2 cellular contexts compared by ENCODE assay signal in the genomic region with DNA sequence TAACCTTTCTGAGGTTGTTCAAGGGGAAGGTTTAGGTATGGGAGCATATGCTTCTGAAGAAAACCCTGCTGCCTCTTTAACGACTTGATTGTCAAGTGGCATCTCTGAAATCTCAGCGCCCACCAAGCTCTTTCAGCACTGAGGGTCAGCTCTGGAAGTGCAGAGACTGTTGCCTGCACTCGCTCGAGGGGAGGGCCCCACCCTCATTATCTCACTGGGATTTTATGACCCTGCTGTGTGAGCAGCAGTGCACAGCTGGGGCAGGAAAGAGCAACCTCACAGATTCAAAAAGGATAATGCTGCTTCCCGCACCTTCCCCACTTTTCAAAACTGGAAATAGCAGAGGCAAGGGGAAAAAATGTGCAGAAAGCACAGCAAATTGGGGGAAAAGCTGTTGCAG.
TF ChIP-seq lines count a peak whose summit lies in the region.

No MANE protein-coding gene starts in this region.

TF ChIP-seq in HEK293T, 16 proteins besides CTCF, POLR2A, EP300 and RAD21 (continued from another document):
- TF ChIP-seq L3MBTL2 (conservative IDR thresholded peaks at IDR 0.05): no peak
- TF ChIP-seq LEF1 (IDR thresholded peaks at IDR 0.05; ENCODE audit: borderline replicate concordance): no peak
- TF ChIP-seq, protein P1, sequence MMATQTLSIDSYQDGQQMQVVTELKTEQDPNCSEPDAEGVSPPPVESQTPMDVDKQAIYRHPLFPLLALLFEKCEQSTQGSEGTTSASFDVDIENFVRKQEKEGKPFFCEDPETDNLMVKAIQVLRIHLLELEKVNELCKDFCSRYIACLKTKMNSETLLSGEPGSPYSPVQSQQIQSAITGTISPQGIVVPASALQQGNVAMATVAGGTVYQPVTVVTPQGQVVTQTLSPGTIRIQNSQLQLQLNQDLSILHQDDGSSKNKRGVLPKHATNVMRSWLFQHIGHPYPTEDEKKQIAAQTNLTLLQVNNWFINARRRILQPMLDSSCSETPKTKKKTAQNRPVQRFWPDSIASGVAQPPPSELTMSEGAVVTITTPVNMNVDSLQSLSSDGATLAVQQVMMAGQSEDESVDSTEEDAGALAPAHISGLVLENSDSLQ (IDR thresholded peaks at IDR 0.05): no peak

TF ChIP-seq in K562, 482 proteins besides CTCF, POLR2A, EP300 and RAD21 (continued from another document):
- TF ChIP-seq, protein P2, sequence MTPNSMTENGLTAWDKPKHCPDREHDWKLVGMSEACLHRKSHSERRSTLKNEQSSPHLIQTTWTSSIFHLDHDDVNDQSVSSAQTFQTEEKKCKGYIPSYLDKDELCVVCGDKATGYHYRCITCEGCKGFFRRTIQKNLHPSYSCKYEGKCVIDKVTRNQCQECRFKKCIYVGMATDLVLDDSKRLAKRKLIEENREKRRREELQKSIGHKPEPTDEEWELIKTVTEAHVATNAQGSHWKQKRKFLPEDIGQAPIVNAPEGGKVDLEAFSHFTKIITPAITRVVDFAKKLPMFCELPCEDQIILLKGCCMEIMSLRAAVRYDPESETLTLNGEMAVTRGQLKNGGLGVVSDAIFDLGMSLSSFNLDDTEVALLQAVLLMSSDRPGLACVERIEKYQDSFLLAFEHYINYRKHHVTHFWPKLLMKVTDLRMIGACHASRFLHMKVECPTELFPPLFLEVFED (CRISPR knock-in tag; conservative IDR thresholded peaks at IDR 0.05): no peak
- 0 out of 2 replicates have a peak, but pooled peaks have one; percentile 21 for TF ChIP-seq VEZF1 (CRISPR knock-in tag; IDR thresholded peaks at IDR 0.05)
